Comparison of ENCODE assay signal across 9 cellular contexts in genomic region chr11:78140392-78141077, GRCh38. TPM values are rescaled to one million over a fixed set of nuclear protein-coding genes. Genes with fewer than 3 reads are reported as not detected.
A peak's percentile ranks its signal among the peaks of the same experiment; 100 is the strongest.
DNase-seq lines count a peak whose midpoint lies in the region; ATAC-seq and TF ChIP-seq lines count a peak whose summit lies in the region.
"Had no signal": no experiment of that assay in that cellular context is flagged by ENCODE, and none has a peak within 500 bp of the region (broad histone marks: within the 10 kb centered on the region; RNA-seq: fewer than 3 reads in every experiment).

No MANE protein-coding gene starts in this region.

- peaks cover 0 to 8% of the 10 kb centered on the region in 2 donors for H3K36me3 ChIP-seq in left lung
- H3K36me3 ChIP-seq in uterus = no peaks in the 10 kb centered on the region

- H3K9me3 ChIP-seq in left lung (no peaks in the 10 kb centered on the region), uterus (no peaks in the 10 kb centered on the region)

- DNase-seq in stimulated activated CD4-positive, alpha-beta T cell treated with anti-CD3 and anti-CD28 coated beads, Interleukin-4, amount 100 ng/mL, for 24 hours = peak; percentile 10
- no peak for DNase-seq in stimulated activated CD4-positive, alpha-beta T cell treated with anti-CD3 and anti-CD28 coated beads, Interleukin-4, amount 100 ng/mL, for 1 hour
- no peak for DNase-seq in left lung
- DNase-seq in uterus = no peak
- DNase-seq in NCI-H2227 treated with DMSO at 0.1 percent for 48 hours (lab: John Stamatoyannopoulos, UW) = no peak
- DNase-seq in NCI-H69 (lab: John Stamatoyannopoulos, UW) = no peak
- no peak for DNase-seq in superior temporal gyrus (ENCODE audit: extremely low spot score)
- DNase-seq: NCI-H1436 treated with DMSO at 0.1 percent for 48 hours had no signal

- H3K9me3 Mint-ChIP-seq in activated T-helper 17 cell treated with anti-CD3 and anti-CD28 coated beads, Interleukin-2, amount 50 U/mL, for 72 hours = no peaks in the 10 kb centered on the region

- peak overlapping the region; percentile 71 for H3K27ac Mint-ChIP-seq in activated T-helper 17 cell treated with anti-CD3 and anti-CD28 coated beads, Interleukin-2, amount 50 U/mL, for 72 hours

- H3K36me3 Mint-ChIP-seq in activated T-helper 17 cell treated with anti-CD3 and anti-CD28 coated beads, Interleukin-2, amount 50 U/mL, for 72 hours (ENCODE audit: low read depth) = peaks cover 59% of the 10 kb centered on the region

- peaks cover 21% of the 10 kb centered on the region for H3K4me1 Mint-ChIP-seq in activated T-helper 17 cell treated with anti-CD3 and anti-CD28 coated beads, Interleukin-2, amount 50 U/mL, for 72 hours

- H3K27me3 Mint-ChIP-seq in activated T-helper 17 cell treated with anti-CD3 and anti-CD28 coated beads, Interleukin-2, amount 50 U/mL, for 72 hours = no peaks in the 10 kb centered on the region

- peak overlapping the region; percentile 60 to 82 for H3K4me3 ChIP-seq in left lung
- H3K4me3 ChIP-seq in uterus = peak overlapping the region; percentile 60 to 79

- H3K27me3 ChIP-seq in left lung = no peaks in the 10 kb centered on the region
- no peaks in the 10 kb centered on the region for H3K27me3 ChIP-seq in uterus

- peak overlapping the region; percentile 91 for H3K4me3 Mint-ChIP-seq in activated T-helper 17 cell treated with anti-CD3 and anti-CD28 coated beads, Interleukin-2, amount 50 U/mL, for 72 hours

- peaks cover 0 to 22% of the 10 kb centered on the region in 2 donors for H3K4me1 ChIP-seq in left lung
- H3K4me1 ChIP-seq in uterus = no peaks in the 10 kb centered on the region

- TF ChIP-seq CTCF in left lung (IDR thresholded peaks at IDR 0.05) (no peak), uterus (IDR thresholded peaks at IDR 0.05) (no peak)

- intact Hi-C loops in left lung (cut with DNase I) = no loop called here
- intact Hi-C loops in uterus (cut with DNase I; ENCODE audit: low total_unique reads) = no loop called here

- H3K27ac ChIP-seq in left lung = no peak overlapping the region
- peak overlapping the region; percentile 67 to 68 for H3K27ac ChIP-seq in uterus

- peak; percentile 61 for ATAC-seq in activated T-helper 17 cell treated with anti-CD3 and anti-CD28 coated beads, Interleukin-2, amount 50 U/mL, for 72 hours (replicated peaks)
- ATAC-seq in left lung = no peak

- TF ChIP-seq POLR2A in uterus (IDR thresholded peaks at IDR 0.05) = no peak

RNA-seq across cellular contexts. Expression of gene ALG8, which starts 1.1 kb away (rescaled TPM):
- 10 to 100 TPM; 38.3 to 70.2 TPM for total RNA-seq in activated T-helper 17 cell treated with anti-CD3 and anti-CD28 coated beads, Interleukin-2, amount 50 U/mL, for 72 hours
- total RNA-seq in left lung = 10 to 100 TPM; 32.2 to 39.7 TPM
- 10 to 100 TPM; 26.5 to 43.4 (median 30.8) TPM for total RNA-seq in uterus

RNA-seq across cellular contexts. Expression of gene KCTD21, which starts 47.9 kb away (rescaled TPM):
- 1 to 10 TPM; 6.1 to 7.5 TPM for total RNA-seq in activated T-helper 17 cell treated with anti-CD3 and anti-CD28 coated beads, Interleukin-2, amount 50 U/mL, for 72 hours
- 10 to 100 TPM; 11.8 to 12.0 TPM for total RNA-seq in left lung
- total RNA-seq in uterus = 10 to 100 TPM in 2 of 4 donors, 1 to 10 TPM in 2; 6.2 to 12.4 (median 10.6) TPM

RNA-seq across cellular contexts. Expression of gene USP35, which starts 48.2 kb away (rescaled TPM):
- total RNA-seq in activated T-helper 17 cell treated with anti-CD3 and anti-CD28 coated beads, Interleukin-2, amount 50 U/mL, for 72 hours = 1 to 10 TPM; 9.6 to 10.0 TPM
- total RNA-seq in left lung (1 to 10 TPM; 7.4 to 8.0 TPM), uterus (10 to 100 TPM in 2 of 4 donors, 1 to 10 TPM in 2; 5.4 to 25.3 (median 10.3) TPM)

Comparison
In these comparisons a context has a peak if more than half of its experiments do, and no peak if none do; other contexts are left out.
1. H3K27ac ChIP-seq: peak in uterus (2 of 2); none in left lung (0 of 2).